Comparison of ENCODE assay signal across 23 cellular contexts in the genomic region with DNA sequence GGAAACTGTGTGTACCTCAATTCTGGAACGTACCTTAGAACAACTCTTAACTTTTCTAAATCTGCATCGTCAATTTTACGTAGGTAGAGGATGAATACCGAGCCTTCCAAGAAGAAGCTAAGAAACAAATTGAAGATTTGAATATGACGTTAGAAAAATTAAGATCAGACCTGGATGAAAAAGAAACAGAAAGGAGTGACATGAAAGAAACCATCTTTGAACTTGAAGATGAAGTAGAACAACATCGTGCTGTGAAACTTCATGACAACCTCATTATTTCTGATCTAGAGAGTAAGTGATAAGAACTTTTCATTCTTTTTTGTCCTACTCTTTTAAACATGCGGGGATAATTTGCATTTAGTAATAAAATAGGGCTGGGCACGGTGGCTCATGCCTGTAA. TPM values are rescaled to one million over a fixed set of nuclear protein-coding genes. Genes with fewer than 3 reads are reported as not detected.
DNase-seq lines count a peak whose midpoint lies in the region; ATAC-seq, FAIRE-seq and TF ChIP-seq lines count a peak whose summit lies in the region.
"Had no signal": no experiment of that assay in that cellular context is flagged by ENCODE, and none has a peak within 500 bp of the region (broad histone marks: within the 10 kb centered on the region; RNA-seq: fewer than 3 reads in every experiment).

No MANE protein-coding gene starts in this region.

- no peaks in the 10 kb centered on the region for H3K27me3 Mint-ChIP-seq in activated naive CD4-positive, alpha-beta T cell treated with anti-CD3 and anti-CD28 coated beads, Interleukin-2, amount 50 U/mL, for 24 hours
- no peaks in the 10 kb centered on the region for H3K27me3 Mint-ChIP-seq in stimulated activated naive B cell treated with anti-CD40 and anti-IgM and Interleukin-4, amounts not matched to agents 10 μg/mL and 1 μg/mL and 100 μg/mL, for 72 hours
- H3K27me3 Mint-ChIP-seq: dendritic cell treated with granulocyte-macrophage colony-stimulating factor and Interleukin-4, amounts not matched to agents 40 ng/mL and 50 ng/mL, for 4 days had no signal

- no peak for ATAC-seq in SK-N-SH treated with all-trans-retinoic acid at 6 μM for 48 hours
- no peak for ATAC-seq in body of pancreas
- no peak for ATAC-seq in stimulated activated naive B cell treated with anti-CD40 and anti-IgM and Interleukin-4, amounts not matched to agents 10 μg/mL and 1 μg/mL and 100 μg/mL, for 72 hours (replicated peaks)
- ATAC-seq: GM23338 had no signal

- no peak overlapping the region for H2AFZ ChIP-seq in SK-N-SH (ENCODE audit: low read depth)
- H2AFZ ChIP-seq: GM23338 had no signal

- no peaks in the 10 kb centered on the region for H3K9me2 ChIP-seq in SK-N-SH

- H3K4me3 ChIP-seq in SK-N-SH (ENCODE audit: low read depth in 2 of 2, low read length in 1 of 2): no peak overlapping the region; a peak in 1 of 4 replicates
- no peak overlapping the region for H3K4me3 ChIP-seq in body of pancreas
- H3K4me3 ChIP-seq: cardiac muscle cell, GM23338, prostate gland, SJSA1 had no signal

- H3K27ac ChIP-seq in SK-N-SH (ENCODE audit: low read depth in 2 of 2, low read length in 1 of 2): peak overlapping the region; percentile 80 to 97
- H3K27ac ChIP-seq in body of pancreas: peak overlapping the region in 3 of 4 donors; percentile 19 to 42 (median 24)
- H3K27ac ChIP-seq: cardiac muscle cell, prostate gland, SJSA1 had no signal

- FAIRE-seq in frontal cortex (lab: Jason Lieb, UNC): no peak
- FAIRE-seq: keratinocyte had no signal

- intact Hi-C loops in body of pancreas (cut with DNase I): no loop called here

- no peak for TF ChIP-seq EP300 in SK-N-SH (IDR thresholded peaks at IDR 0.05; ENCODE audit: borderline replicate concordance in 1 of 2, low read depth in 1 of 2, low read length in 1 of 2)

- H3F3A ChIP-seq in SK-N-SH (replicated peaks; ENCODE audit: insufficient read depth): peaks cover 54% of the 10 kb centered on the region

- H3K9ac ChIP-seq in SK-N-SH: no peak overlapping the region

- WGBS in SK-N-SH (ENCODE audit: low lambda C conversion rate): 96% methylated on average over 8 of the region's 8 CpGs
- 81 to 82% methylated on average over 8 of the region's 8 CpGs for WGBS in body of pancreas, 2 donors

- H3K4me1 Mint-ChIP-seq in activated naive CD4-positive, alpha-beta T cell treated with anti-CD3 and anti-CD28 coated beads, Interleukin-2, amount 50 U/mL, for 24 hours: peaks cover 30% of the 10 kb centered on the region
- peaks cover 5 to 13% of the 10 kb centered on the region in 2 donors for H3K4me1 Mint-ChIP-seq in stimulated activated naive B cell treated with anti-CD40 and anti-IgM and Interleukin-4, amounts not matched to agents 10 μg/mL and 1 μg/mL and 100 μg/mL, for 72 hours

- TF ChIP-seq POLR2A in body of pancreas (IDR thresholded peaks at IDR 0.05): no peak

- H3K9me3 ChIP-seq in SK-N-SH (no peaks in the 10 kb centered on the region), body of pancreas (no peaks in the 10 kb centered on the region)
- H3K9me3 ChIP-seq: prostate gland, SJSA1 had no signal

- CTCF ChIA-PET in SK-N-SH (lab: Yijun Ruan, JAX): interaction anchor here (0.6 to 5.2 kb wide), 19 partner anchors 23 to 203 kb away, joined by 3 to 59 read pairs (median 4); no protein-coding TSS in a partner anchor

- H3K36me3 ChIP-seq in SK-N-SH (replicated peaks in 1 of 2; ENCODE audit: control insufficient read depth in 1 of 2, insufficient read depth in 2 of 2, low read length in 1 of 2) (peaks cover 40% of the 10 kb centered on the region in 2 experiments), body of pancreas (replicated peaks in 1 of 2; ENCODE audit: insufficient read depth in 1 of 2, low read depth in 2 of 2) (peaks cover 0 to 2% of the 10 kb centered on the region in 2 donors)

- POLR2A ChIA-PET in SK-N-SH (lab: Yijun Ruan, JAX): no interaction called here

- TF ChIP-seq CTCF in SK-N-SH (IDR thresholded peaks at IDR 0.05) (no peak), body of pancreas (IDR thresholded peaks at IDR 0.05) (no peak)

- peak overlapping the region; percentile 9; the same call in 1 of the 2 replicates for H3K4me2 ChIP-seq in SK-N-SH
- H3K4me2 ChIP-seq: GM23338 had no signal

- no peaks in the 10 kb centered on the region for H3K27me3 ChIP-seq in SK-N-SH (ENCODE audit: insufficient read depth)
- H3K27me3 ChIP-seq in body of pancreas: no peaks in the 10 kb centered on the region
- H3K27me3 ChIP-seq: cardiac muscle cell, SJSA1 had no signal

- H3K4me1 ChIP-seq in SK-N-SH (ENCODE audit: control insufficient read depth in 1 of 2, insufficient read depth in 2 of 2, low read depth in 1 of 2, low read length in 1 of 2): peaks cover 17 to 45% of the 10 kb centered on the region in 2 experiments; a peak in 2 of 4 replicates
- H3K4me1 ChIP-seq in body of pancreas: peaks cover 26% of the 10 kb centered on the region
- H3K4me1 ChIP-seq: prostate gland had no signal

- DNase-seq in SK-N-SH (no peak), body of pancreas (no peak), frontal cortex (ENCODE audit: low spot score in 2 of 2) (no peak)
- DNase-seq in activated naive CD4-positive, alpha-beta T cell treated with anti-CD3 and anti-CD28 coated beads, Interleukin-2, amount 50 U/mL, for 16 hours: no peak
- no peak for DNase-seq in stimulated activated naive B cell treated with anti-CD40 and anti-IgM and Interleukin-4, amounts not matched to agents 10 μg/mL and 1 μg/mL and 100 μg/mL, for 72 hours
- no peak for DNase-seq in effector CD8-positive, alpha-beta T cell (lab: John Stamatoyannopoulos, UW)
- DNase-seq: 8988T; activated CD8-positive, alpha-beta memory T cell treated with anti-CD3 and anti-CD28 coated beads for 24 hours; anterior cingulate cortex; IMR-90; NCI-H1105; NCI-H2029 treated with DMSO at 0.1 percent for 48 hours; NCI-H345; NCI-H748 treated with DMSO at 0.1 percent for 48 hours; trophoblast cell had no signal

- H3K4me3 Mint-ChIP-seq in activated naive CD4-positive, alpha-beta T cell treated with anti-CD3 and anti-CD28 coated beads, Interleukin-2, amount 50 U/mL, for 24 hours: peak overlapping the region; percentile 2
- no peak overlapping the region for H3K4me3 Mint-ChIP-seq in stimulated activated naive B cell treated with anti-CD40 and anti-IgM and Interleukin-4, amounts not matched to agents 10 μg/mL and 1 μg/mL and 100 μg/mL, for 72 hours
- H3K4me3 Mint-ChIP-seq: dendritic cell treated with granulocyte-macrophage colony-stimulating factor and Interleukin-4, amounts not matched to agents 40 ng/mL and 50 ng/mL, for 4 days; GM23338 had no signal

- H3K27ac Mint-ChIP-seq in activated naive CD4-positive, alpha-beta T cell treated with anti-CD3 and anti-CD28 coated beads, Interleukin-2, amount 50 U/mL, for 24 hours: peak overlapping the region; percentile 77
- peak overlapping the region; percentile 14 for H3K27ac Mint-ChIP-seq in stimulated activated naive B cell treated with anti-CD40 and anti-IgM and Interleukin-4, amounts not matched to agents 10 μg/mL and 1 μg/mL and 100 μg/mL, for 72 hours
- H3K27ac Mint-ChIP-seq: dendritic cell treated with granulocyte-macrophage colony-stimulating factor and Interleukin-4, amounts not matched to agents 40 ng/mL and 50 ng/mL, for 4 days; GM23338 had no signal

- no peaks in the 10 kb centered on the region for H3K9me3 Mint-ChIP-seq in activated naive CD4-positive, alpha-beta T cell treated with anti-CD3 and anti-CD28 coated beads, Interleukin-2, amount 50 U/mL, for 24 hours
- H3K9me3 Mint-ChIP-seq in stimulated activated naive B cell treated with anti-CD40 and anti-IgM and Interleukin-4, amounts not matched to agents 10 μg/mL and 1 μg/mL and 100 μg/mL, for 72 hours: no peaks in the 10 kb centered on the region
- H3K9me3 Mint-ChIP-seq: dendritic cell treated with granulocyte-macrophage colony-stimulating factor and Interleukin-4, amounts not matched to agents 40 ng/mL and 50 ng/mL, for 4 days; GM23338 had no signal

- TF ChIP-seq RAD21 in SK-N-SH (IDR thresholded peaks at IDR 0.05; ENCODE audit: low read length): no peak

- peaks cover 10% of the 10 kb centered on the region for H3K36me3 Mint-ChIP-seq in activated naive CD4-positive, alpha-beta T cell treated with anti-CD3 and anti-CD28 coated beads, Interleukin-2, amount 50 U/mL, for 24 hours
- H3K36me3 Mint-ChIP-seq in stimulated activated naive B cell treated with anti-CD40 and anti-IgM and Interleukin-4, amounts not matched to agents 10 μg/mL and 1 μg/mL and 100 μg/mL, for 72 hours: peaks cover 14 to 41% of the 10 kb centered on the region in 2 donors

- H3K79me2 ChIP-seq in SK-N-SH (ENCODE audit: insufficient read depth): peaks cover 75% of the 10 kb centered on the region

- no peaks in the 10 kb centered on the region for H4K20me1 ChIP-seq in SK-N-SH (ENCODE audit: insufficient read depth)

TF ChIP-seq in SK-N-SH, 30 proteins besides CTCF, POLR2A, EP300 and RAD21:
- TF ChIP-seq SIN3A (IDR thresholded peaks at IDR 0.05; ENCODE audit: borderline replicate concordance, low read depth, low read length) (no peak), FOXJ3 (CRISPR knock-in tag; IDR thresholded peaks at IDR 0.05) (no peak), SMC3 (IDR thresholded peaks at IDR 0.05; ENCODE audit: low read depth, low read length) (no peak), MEF2A (IDR thresholded peaks at IDR 0.05; ENCODE audit: borderline replicate concordance, low read depth) (no peak), JUND (IDR thresholded peaks at IDR 0.05) (no peak)

TF ChIP-seq in SK-N-SH treated with all-trans-retinoic acid at 6 μM for 48 hours, 23 proteins besides CTCF, POLR2A, EP300 and RAD21 (continues in another document):
- TF ChIP-seq TCF4 (CRISPR knock-in tag; IDR thresholded peaks at IDR 0.05; ENCODE audit: borderline replicate concordance) (no peak), ZFP3 (CRISPR knock-in tag; IDR thresholded peaks at IDR 0.05) (no peak), ZNF70 (CRISPR knock-in tag; IDR thresholded peaks at IDR 0.05) (no peak), ZFP30 (CRISPR knock-in tag; IDR thresholded peaks at IDR 0.05) (no peak)

RNA-seq across cellular contexts. Expression of a gene that starts 53.5 kb away (rescaled TPM):
- polyA plus RNA-seq in SK-N-SH (2012; rRNA removed): 22.9 and 25.9 TPM in 2 replicates
- 17.8 and 21.8 TPM in 2 replicates for polyA plus RNA-seq in SK-N-SH (2012; cell fraction: cytosol; rRNA removed)
- 36.5 and 44.0 TPM in 2 replicates for polyA plus RNA-seq in SK-N-SH (2012; cell fraction: nucleus; rRNA removed)
- 10 to 100 TPM; 23.1 to 26.0 TPM for total RNA-seq in body of pancreas
- 47.7 TPM for total RNA-seq in frontal cortex
